ENCODE assay signal across 29 cellular contexts in genomic region chr15:57464480-57464879, GRCh38.
"Had no signal": no experiment of that assay in that cellular context is flagged by ENCODE, and none has a peak within 500 bp of the region (broad histone marks: within the 10 kb centered on the region; RNA-seq: fewer than 3 reads in every experiment).

No MANE protein-coding gene starts in this region.

- H3K36me3 Mint-ChIP-seq: natural killer cell treated with Interleukin-12 subunit alpha and Interleukin-12 subunit beta and Interleukin-15 and Interleukin-18, amount 100 ng/mL, for 72 hours; stimulated activated memory B cell treated with anti-CD40 and anti-IgM and Interleukin-4, amounts not matched to agents 10 μg/mL and 1 μg/mL and 100 μg/mL, for 72 hours had no signal

- H3K27ac Mint-ChIP-seq: naive thymus-derived CD8-positive, alpha-beta T cell; natural killer cell treated with Interleukin-12 subunit alpha and Interleukin-12 subunit beta and Interleukin-15 and Interleukin-18, amount 100 ng/mL, for 72 hours; nephron progenitor cell; stimulated activated memory B cell treated with anti-CD40 and anti-IgM and Interleukin-4, amounts not matched to agents 10 μg/mL and 1 μg/mL and 100 μg/mL, for 72 hours; stimulated activated naive CD8-positive, alpha-beta T cell treated with anti-CD3 and anti-CD28 coated beads, Interleukin-15, amount 100 ng/mL, for 72 hours had no signal

- DNase-seq: naive thymus-derived CD8-positive, alpha-beta T cell; nephron progenitor cell; nucleus accumbens; pancreas; psoas muscle; right cardiac atrium; right lobe of liver; sigmoid colon; small intestine; spleen; stimulated activated CD4-positive, alpha-beta T cell treated with anti-CD3 and anti-CD28 coated beads, Interleukin-12 subunit alpha, Interleukin-12 subunit beta, amount 100 ng/mL, for 4 hours; stimulated activated CD4-positive, alpha-beta T cell treated with anti-CD3 and anti-CD28 coated beads, Interleukin-1b, Interleukin-23, amount 100 ng/mL, for 48 hours; stimulated activated CD4-positive, alpha-beta T cell treated with anti-CD3 and anti-CD28 coated beads, Interleukin-4, amount 100 ng/mL, for 1 hour; stimulated activated CD4-positive, alpha-beta T cell treated with anti-CD3 and anti-CD28 coated beads, Interleukin-4, amount 100 ng/mL, for 4 hours; stimulated activated CD8-positive, alpha-beta memory T cell treated with anti-CD3 and anti-CD28 coated beads, Interleukin-4, amount 100 ng/mL, for 48 hours; stimulated activated naive CD4-positive, alpha-beta T cell; stimulated activated naive CD8-positive, alpha-beta T cell treated with anti-CD3 and anti-CD28 coated beads, Interleukin-15, amount 100 ng/mL, for 72 hours; stimulated activated naive CD8-positive, alpha-beta T cell treated with anti-CD3 and anti-CD28 coated beads, Interleukin-15, Interleukin-2, amounts not matched to agents 100 U/mL and 50 U/mL, for 24 hours; substantia nigra; testis; tibial artery; trophoblast cell; upper lobe of left lung had no signal

- H3K36me3 ChIP-seq: neutrophil, sigmoid colon, spleen, suprapubic skin, tibial artery, vagina had no signal

- H3K4me3 ChIP-seq: pancreas, psoas muscle, right lobe of liver, sigmoid colon, spleen, suprapubic skin, testis, tibial artery, upper lobe of left lung, vagina had no signal

- ATAC-seq: naive thymus-derived CD8-positive, alpha-beta T cell; natural killer cell treated with Interleukin-12 subunit alpha and Interleukin-12 subunit beta and Interleukin-15 and Interleukin-18, amount 100 ng/mL, for 72 hours; pancreas; psoas muscle; right cardiac atrium; stimulated activated memory B cell treated with anti-CD40 and anti-IgM and Interleukin-4, amounts not matched to agents 10 μg/mL and 1 μg/mL and 100 μg/mL, for 72 hours; stimulated activated naive CD8-positive, alpha-beta T cell treated with anti-CD3 and anti-CD28 coated beads, Interleukin-15, amount 100 ng/mL, for 72 hours; stimulated activated naive CD8-positive, alpha-beta T cell treated with anti-CD3 and anti-CD28 coated beads, Interleukin-15, Interleukin-2, amounts not matched to agents 100 U/mL and 50 U/mL, for 24 hours had no signal

- H3K4me1 ChIP-seq: pancreas, psoas muscle, right lobe of liver, sigmoid colon, spleen, testis, tibial artery, upper lobe of left lung had no signal

- H3K4me1 Mint-ChIP-seq: naive thymus-derived CD8-positive, alpha-beta T cell; neural crest cell; stimulated activated memory B cell treated with anti-CD40 and anti-IgM and Interleukin-4, amounts not matched to agents 10 μg/mL and 1 μg/mL and 100 μg/mL, for 72 hours; stimulated activated naive CD8-positive, alpha-beta T cell treated with anti-CD3 and anti-CD28 coated beads, Interleukin-15, amount 100 ng/mL, for 72 hours had no signal

- H3K27me3 ChIP-seq: pancreas, right lobe of liver, sigmoid colon, suprapubic skin, testis, tibial artery, upper lobe of left lung, vagina had no signal

- H3K9me3 ChIP-seq: neutrophil, pancreas, psoas muscle, right lobe of liver, sigmoid colon, spleen, suprapubic skin, testis, tibial artery, upper lobe of left lung, vagina had no signal

- H3K9me3 Mint-ChIP-seq: naive thymus-derived CD8-positive, alpha-beta T cell; natural killer cell treated with Interleukin-12 subunit alpha and Interleukin-12 subunit beta and Interleukin-15 and Interleukin-18, amount 100 ng/mL, for 72 hours; nephron progenitor cell; neural crest cell; stimulated activated memory B cell treated with anti-CD40 and anti-IgM and Interleukin-4, amounts not matched to agents 10 μg/mL and 1 μg/mL and 100 μg/mL, for 72 hours; stimulated activated naive CD8-positive, alpha-beta T cell treated with anti-CD3 and anti-CD28 coated beads, Interleukin-15, amount 100 ng/mL, for 72 hours had no signal

- H3K4me3 Mint-ChIP-seq: naive thymus-derived CD8-positive, alpha-beta T cell; natural killer cell treated with Interleukin-12 subunit alpha and Interleukin-12 subunit beta and Interleukin-15 and Interleukin-18, amount 100 ng/mL, for 72 hours; nephron progenitor cell; neural crest cell; stimulated activated memory B cell treated with anti-CD40 and anti-IgM and Interleukin-4, amounts not matched to agents 10 μg/mL and 1 μg/mL and 100 μg/mL, for 72 hours; stimulated activated naive CD8-positive, alpha-beta T cell treated with anti-CD3 and anti-CD28 coated beads, Interleukin-15, amount 100 ng/mL, for 72 hours had no signal

- H3K27ac ChIP-seq: neutrophil, pancreas, psoas muscle, right lobe of liver, sigmoid colon, spleen, suprapubic skin, testis, tibial artery, upper lobe of left lung, vagina had no signal
